ENCODE assay signal across 26 cellular contexts in genomic region chr17:16074423-16074822, GRCh38.
A peak's percentile ranks its signal among the peaks of the same experiment; 100 is the strongest.
DNase-seq lines count a peak whose midpoint lies in the region; ATAC-seq, FAIRE-seq and TF ChIP-seq lines count a peak whose summit lies in the region.
"Had no signal": no experiment of that assay in that cellular context is flagged by ENCODE, and none has a peak within 500 bp of the region (broad histone marks: within the 10 kb centered on the region; RNA-seq: fewer than 3 reads in every experiment).

No MANE protein-coding gene starts in this region.

- FAIRE-seq in GM12891 (lab: Jason Lieb, UNC): no peak
- FAIRE-seq: A204.1, D721Med, GM12878, GM18507 had no signal

- no peak overlapping the region for H3K9ac ChIP-seq in Karpas-422 (ENCODE audit: low read length)
- H3K9ac ChIP-seq: BLaER1, GM23248 had no signal

- no peaks in the 10 kb centered on the region for H3K27me3 Mint-ChIP-seq in activated CD8-positive, alpha-beta T cell treated with anti-CD3 and anti-CD28 coated beads for 36 hours
- no peaks in the 10 kb centered on the region for H3K27me3 Mint-ChIP-seq in activated CD8-positive, alpha-beta T cell treated with anti-CD3 and anti-CD28 coated beads, Interleukin-2, amount 10 ng/mL, durations not matched to agents 7 days and 5 days (ENCODE audit: low read depth)
- H3K27me3 Mint-ChIP-seq in glutamatergic neuron (ENCODE audit: unreplicated experiment): no peaks in the 10 kb centered on the region
- H3K27me3 Mint-ChIP-seq: B cell; CD4-positive, CD25-positive, alpha-beta regulatory T cell had no signal

- H3K9me3 ChIP-seq in Karpas-422 (ENCODE audit: low read length): no peaks in the 10 kb centered on the region
- H3K9me3 ChIP-seq: BLaER1, Caco-2 had no signal

- peak overlapping the region; percentile 59 for H3K27ac ChIP-seq in Karpas-422 (ENCODE audit: low read length)
- H3K27ac ChIP-seq: 22Rv1, BLaER1, C4-2B, GM23248 had no signal

- no peaks in the 10 kb centered on the region for H3K4me1 Mint-ChIP-seq in activated CD8-positive, alpha-beta T cell treated with anti-CD3 and anti-CD28 coated beads for 36 hours (ENCODE audit: low read depth)
- no peaks in the 10 kb centered on the region for H3K4me1 Mint-ChIP-seq in activated CD8-positive, alpha-beta T cell treated with anti-CD3 and anti-CD28 coated beads, Interleukin-2, amount 10 ng/mL, durations not matched to agents 7 days and 5 days (ENCODE audit: low read depth)
- no peaks in the 10 kb centered on the region for H3K4me1 Mint-ChIP-seq in glutamatergic neuron (ENCODE audit: low read depth, unreplicated experiment)
- H3K4me1 Mint-ChIP-seq in stimulated activated effector memory CD8-positive, alpha-beta T cell treated with anti-CD3 and anti-CD28 coated beads, Interleukin-12 subunit alpha, Interleukin-12 subunit beta, amount 100 ng/mL, for 72 hours: peaks cover 6% of the 10 kb centered on the region
- H3K4me1 Mint-ChIP-seq: B cell, H9 had no signal

- intact Hi-C loops in activated CD8-positive, alpha-beta T cell treated with anti-CD3 and anti-CD28 coated beads for 36 hours (cut with micrococcal nuclease): no loop called here
- intact Hi-C loops in Right ventricle myocardium inferior (cut with DNase I): no loop called here

- H3K79me2 ChIP-seq in Karpas-422 (ENCODE audit: low read length): no peaks in the 10 kb centered on the region; the same call in 1 of the 2 replicates

- H3K36me3 Mint-ChIP-seq in activated CD8-positive, alpha-beta T cell treated with anti-CD3 and anti-CD28 coated beads for 36 hours (ENCODE audit: low read depth): peaks cover 45% of the 10 kb centered on the region
- H3K36me3 Mint-ChIP-seq in activated CD8-positive, alpha-beta T cell treated with anti-CD3 and anti-CD28 coated beads, Interleukin-2, amount 10 ng/mL, durations not matched to agents 7 days and 5 days (ENCODE audit: low read depth): peaks cover 57% of the 10 kb centered on the region
- no peaks in the 10 kb centered on the region for H3K36me3 Mint-ChIP-seq in glutamatergic neuron (ENCODE audit: unreplicated experiment)
- H3K36me3 Mint-ChIP-seq in stimulated activated effector memory CD8-positive, alpha-beta T cell treated with anti-CD3 and anti-CD28 coated beads, Interleukin-12 subunit alpha, Interleukin-12 subunit beta, amount 100 ng/mL, for 72 hours: peaks cover 92% of the 10 kb centered on the region

- no peaks in the 10 kb centered on the region for H4K20me1 ChIP-seq in Karpas-422 (ENCODE audit: insufficient read depth, low read depth, low read length)

- CTCF ChIA-PET in activated CD8-positive, alpha-beta T cell treated with anti-CD3 and anti-CD28 coated beads for 36 hours (lab: Charles Lee): interaction anchor here (1.3 kb wide), 1 partner anchor 11 kb away, joined by 3 read pairs; no protein-coding TSS in a partner anchor
- CTCF ChIA-PET in activated CD8-positive, alpha-beta T cell treated with anti-CD3 and anti-CD28 coated beads, Interleukin-2, amount 10 ng/mL, durations not matched to agents 7 days and 5 days (lab: Charles Lee): interaction anchor here (1.6 kb wide), 1 partner anchor 12 kb away, joined by 3 read pairs; no protein-coding TSS in a partner anchor

- no peak overlapping the region for H3K4me3 Mint-ChIP-seq in activated CD8-positive, alpha-beta T cell treated with anti-CD3 and anti-CD28 coated beads for 36 hours
- no peak overlapping the region for H3K4me3 Mint-ChIP-seq in activated CD8-positive, alpha-beta T cell treated with anti-CD3 and anti-CD28 coated beads, Interleukin-2, amount 10 ng/mL, durations not matched to agents 7 days and 5 days
- no peak overlapping the region for H3K4me3 Mint-ChIP-seq in glutamatergic neuron (ENCODE audit: unreplicated experiment)
- H3K4me3 Mint-ChIP-seq in stimulated activated effector memory CD8-positive, alpha-beta T cell treated with anti-CD3 and anti-CD28 coated beads, Interleukin-12 subunit alpha, Interleukin-12 subunit beta, amount 100 ng/mL, for 72 hours: no peak overlapping the region
- H3K4me3 Mint-ChIP-seq: B cell; CD4-positive, CD25-positive, alpha-beta regulatory T cell; CD8-positive, alpha-beta T cell; H9; HFFc6 had no signal

- H3K4me3 ChIP-seq in Karpas-422 (ENCODE audit: low read length): no peak overlapping the region
- H3K4me3 ChIP-seq: BLaER1, GM12878, GM23248 had no signal

- no peak for ATAC-seq in activated CD8-positive, alpha-beta T cell treated with anti-CD3 and anti-CD28 coated beads for 36 hours
- ATAC-seq in activated CD8-positive, alpha-beta T cell treated with anti-CD3 and anti-CD28 coated beads, Interleukin-2, amount 10 ng/mL, durations not matched to agents 7 days and 5 days: no peak
- ATAC-seq in stimulated activated effector memory CD8-positive, alpha-beta T cell treated with anti-CD3 and anti-CD28 coated beads, Interleukin-12 subunit alpha, Interleukin-12 subunit beta, amount 100 ng/mL, for 72 hours: no peak
- ATAC-seq in Right ventricle myocardium inferior: no peak
- ATAC-seq: CD8-positive, alpha-beta T cell; GM12878 had no signal

- H3K9me3 Mint-ChIP-seq in activated CD8-positive, alpha-beta T cell treated with anti-CD3 and anti-CD28 coated beads for 36 hours: no peaks in the 10 kb centered on the region
- H3K9me3 Mint-ChIP-seq in activated CD8-positive, alpha-beta T cell treated with anti-CD3 and anti-CD28 coated beads, Interleukin-2, amount 10 ng/mL, durations not matched to agents 7 days and 5 days (ENCODE audit: insufficient read depth): no peaks in the 10 kb centered on the region
- no peaks in the 10 kb centered on the region for H3K9me3 Mint-ChIP-seq in glutamatergic neuron (ENCODE audit: unreplicated experiment)
- H3K9me3 Mint-ChIP-seq in stimulated activated effector memory CD8-positive, alpha-beta T cell treated with anti-CD3 and anti-CD28 coated beads, Interleukin-12 subunit alpha, Interleukin-12 subunit beta, amount 100 ng/mL, for 72 hours: no peaks in the 10 kb centered on the region
- H3K9me3 Mint-ChIP-seq: CD8-positive, alpha-beta T cell; H9; HFFc6 had no signal

- no peak overlapping the region for H2AFZ ChIP-seq in Karpas-422 (ENCODE audit: low read length)
- H2AFZ ChIP-seq: GM23248 had no signal

- no peak overlapping the region for H3K4me2 ChIP-seq in Karpas-422 (ENCODE audit: low read depth, low read length, poor library complexity, severe bottlenecking)
- H3K4me2 ChIP-seq: BLaER1 had no signal

- no peaks in the 10 kb centered on the region for H3K27me3 ChIP-seq in Karpas-422 (ENCODE audit: low read length)
- H3K27me3 ChIP-seq: BLaER1 had no signal

- TF ChIP-seq CTCF in activated CD8-positive, alpha-beta T cell treated with anti-CD3 and anti-CD28 coated beads for 36 hours (IDR thresholded peaks at IDR 0.05): no peak
- TF ChIP-seq CTCF in glutamatergic neuron (IDR thresholded peaks at IDR 0.05; ENCODE audit: partially characterized antibody, unreplicated experiment): no peak

- peaks cover 50% of the 10 kb centered on the region; the same call in 1 of the 2 replicates for H3K36me3 ChIP-seq in Karpas-422 (ENCODE audit: insufficient read depth, low read length)

- POLR2A ChIA-PET in activated CD8-positive, alpha-beta T cell treated with anti-CD3 and anti-CD28 coated beads for 36 hours (lab: Charles Lee): no interaction called here
- POLR2A ChIA-PET in activated CD8-positive, alpha-beta T cell treated with anti-CD3 and anti-CD28 coated beads, Interleukin-2, amount 10 ng/mL, durations not matched to agents 7 days and 5 days (lab: Charles Lee): no interaction called here

- no peak for DNase-seq in activated CD8-positive, alpha-beta T cell treated with anti-CD3 and anti-CD28 coated beads for 36 hours
- DNase-seq in activated CD8-positive, alpha-beta T cell treated with anti-CD3 and anti-CD28 coated beads, Interleukin-2, amount 10 ng/mL, durations not matched to agents 7 days and 5 days: no peak
- DNase-seq in Karpas-422: no peak
- DNase-seq in glutamatergic neuron: no peak
- no peak for DNase-seq in stimulated activated effector memory CD8-positive, alpha-beta T cell treated with anti-CD3 and anti-CD28 coated beads, Interleukin-12 subunit alpha, Interleukin-12 subunit beta, amount 100 ng/mL, for 72 hours (ENCODE audit: low spot score in 2 of 2)
- no peak for DNase-seq in Right ventricle myocardium inferior (ENCODE audit: missing footprints)
- DNase-seq in GM12891 (ENCODE audit: insufficient read length, low spot score): no peak
- DNase-seq in activated CD8-positive, alpha-beta memory T cell treated with anti-CD3 and anti-CD28 coated beads, Interleukin-2, amount 50 U/mL, for 4 hours: no peak
- DNase-seq: Caco-2; CD4-positive, CD25-positive, alpha-beta regulatory T cell; CD8-positive, alpha-beta T cell; DMS 273 treated with DMSO at 0.1 percent for 48 hours; DMS79; EL; GDM1; GM23248; H9; HFFc6 had no signal

- H3K9me2 ChIP-seq in Karpas-422 (replicated peaks; ENCODE audit: insufficient read depth, low read length): no peaks in the 10 kb centered on the region

- H3K27ac Mint-ChIP-seq in activated CD8-positive, alpha-beta T cell treated with anti-CD3 and anti-CD28 coated beads for 36 hours: peak overlapping the region; percentile 7
- H3K27ac Mint-ChIP-seq in activated CD8-positive, alpha-beta T cell treated with anti-CD3 and anti-CD28 coated beads, Interleukin-2, amount 10 ng/mL, durations not matched to agents 7 days and 5 days: no peak overlapping the region
- H3K27ac Mint-ChIP-seq in glutamatergic neuron (ENCODE audit: unreplicated experiment): peak overlapping the region; percentile 10
- H3K27ac Mint-ChIP-seq in stimulated activated effector memory CD8-positive, alpha-beta T cell treated with anti-CD3 and anti-CD28 coated beads, Interleukin-12 subunit alpha, Interleukin-12 subunit beta, amount 100 ng/mL, for 72 hours: peak overlapping the region; percentile 15
- H3K27ac Mint-ChIP-seq: B cell, HFFc6 had no signal

- H3K4me1 ChIP-seq in Karpas-422 (ENCODE audit: low read length): peaks cover 15% of the 10 kb centered on the region
- H3K4me1 ChIP-seq: BLaER1, Caco-2 had no signal

- TF ChIP-seq POLR2A in GM12891 (IDR thresholded peaks at IDR 0.05; ENCODE audit: low read depth, low read length): no peak

TF ChIP-seq in GM12891, 5 proteins besides CTCF, POLR2A, EP300 and RAD21:
- TF ChIP-seq POU2F2 (IDR thresholded peaks at IDR 0.05; ENCODE audit: low read depth, low read length) (no peak), TAF1 (IDR thresholded peaks at IDR 0.05; ENCODE audit: low read depth, low read length) (no peak), PAX5 (IDR thresholded peaks at IDR 0.05; ENCODE audit: insufficient read depth, low read length, severe bottlenecking) (no peak), POLR2AphosphoS5 (IDR thresholded peaks at IDR 0.05; ENCODE audit: low read depth, low read length) (no peak), SPI1 (IDR thresholded peaks at IDR 0.05; ENCODE audit: low read depth, low read length) (no peak)
